In genomic region chr20:57596998-57597939, GRCh38 we compare ENCODE assay signal across 8 cellular contexts. TPM values are rescaled to one million over a fixed set of nuclear protein-coding genes. Genes with fewer than 3 reads are reported as not detected.
DNase-seq lines count a peak whose midpoint lies in the region; ATAC-seq and TF ChIP-seq lines count a peak whose summit lies in the region.

No MANE protein-coding gene starts in this region.

- H3K9me3 Mint-ChIP-seq in CD4-positive, alpha-beta memory T cell, result no peaks in the 10 kb centered on the region

- H3K9me2 ChIP-seq in GM23248 (ENCODE audit: insufficient read depth), result no peaks in the 10 kb centered on the region

- no peak overlapping the region for H3K27ac ChIP-seq in CD4-positive, alpha-beta memory T cell (ENCODE audit: low read depth, low read length)
- no peak overlapping the region for H3K27ac ChIP-seq in GM23248
- H3K27ac ChIP-seq in coronary artery, result no peak overlapping the region
- no peak overlapping the region for H3K27ac ChIP-seq in lower lobe of right lung

- no peaks in the 10 kb centered on the region for H3F3A ChIP-seq in GM23248 (ENCODE audit: insufficient read depth)

- H2AFZ ChIP-seq in GM23248, result no peak overlapping the region

- WGBS in GM23248 (ENCODE audit: low coverage in 1 of 2, low lambda C conversion rate in 2 of 2, missing lambda C conversion rate in 2 of 2), 2 experiments, result 22 to 24% methylated on average over 33 to 35 of the region's 39 CpGs

- H3K27me3 ChIP-seq in CD4-positive, alpha-beta memory T cell (ENCODE audit: insufficient read depth, low read length), result no peaks in the 10 kb centered on the region
- H3K27me3 ChIP-seq in GM23248 (replicated peaks; ENCODE audit: insufficient read depth), result no peaks in the 10 kb centered on the region
- H3K27me3 ChIP-seq in lower lobe of right lung (ENCODE audit: low read depth), result no peaks in the 10 kb centered on the region

- H3K4me1 ChIP-seq in CD4-positive, alpha-beta memory T cell (ENCODE audit: insufficient read depth, low read length), result peaks cover 3% of the 10 kb centered on the region
- H3K4me1 ChIP-seq in GM23248 (ENCODE audit: insufficient read depth) (no peaks in the 10 kb centered on the region), lower lobe of right lung (peaks cover 8% of the 10 kb centered on the region)

- peak overlapping the region in 1 of 7 donors; percentile 29 for H3K27ac Mint-ChIP-seq in CD4-positive, alpha-beta memory T cell

- H3K36me3 ChIP-seq in CD4-positive, alpha-beta memory T cell (ENCODE audit: insufficient read depth, low read length), result no peaks in the 10 kb centered on the region
- H3K36me3 ChIP-seq in GM23248 (ENCODE audit: low read depth) (no peaks in the 10 kb centered on the region), lower lobe of right lung (no peaks in the 10 kb centered on the region)

- H3K27me3 Mint-ChIP-seq in CD4-positive, alpha-beta memory T cell, result peaks cover 3 to 4% of the 10 kb centered on the region in 2 donors

- H3K79me2 ChIP-seq in GM23248 (ENCODE audit: insufficient read depth), result no peaks in the 10 kb centered on the region

- H3K9me3 ChIP-seq in CD4-positive, alpha-beta memory T cell (ENCODE audit: control insufficient read depth in 1 of 2, low read length in 2 of 2), result no peaks in the 10 kb centered on the region
- H3K9me3 ChIP-seq in GM23248 (ENCODE audit: low read depth), result no peaks in the 10 kb centered on the region
- no peaks in the 10 kb centered on the region for H3K9me3 ChIP-seq in lower lobe of right lung

- intact Hi-C loops in CD4-positive, alpha-beta memory T cell (cut with micrococcal nuclease), result loop anchor here (1.0 to 10.0 kb wide), 6 partner anchors 57 to 612 kb away; no protein-coding TSS in a partner anchor
- intact Hi-C loops in lower lobe of right lung (cut with DNase I), result no loop called here

- H3K36me3 Mint-ChIP-seq in CD4-positive, alpha-beta memory T cell, result no peaks in the 10 kb centered on the region

- peak overlapping the region in 2 of 8 donors; percentile 16 to 36 for H3K4me3 Mint-ChIP-seq in CD4-positive, alpha-beta memory T cell

- no peak overlapping the region for H3K4me3 ChIP-seq in CD4-positive, alpha-beta memory T cell (ENCODE audit: low read length in 2 of 2)
- H3K4me3 ChIP-seq in GM23248, result no peak overlapping the region
- peak overlapping the region; percentile 54 for H3K4me3 ChIP-seq in coronary artery
- H3K4me3 ChIP-seq in lower lobe of right lung, result peak overlapping the region; percentile 14

- TF ChIP-seq CTCF in coronary artery (IDR thresholded peaks at IDR 0.05) (peak; percentile 97), lower lobe of right lung (IDR thresholded peaks at IDR 0.05) (peak; percentile 98)

- DNase-seq in CD4-positive, alpha-beta memory T cell, result peak; percentile 61 to 75 (median 70)
- DNase-seq in GM23248 (peak; percentile 77), NCI-H2227 (lab: John Stamatoyannopoulos, UW; ENCODE audit: unreplicated experiment) (peak; percentile 70), coronary artery (ENCODE audit: low spot score) (no peak), lower lobe of right lung (peak; percentile 82)
- peak; percentile 72 for DNase-seq in activated CD4-positive, alpha-beta T cell treated with anti-CD3 and anti-CD28 coated beads, Interleukin-2, amount 50 U/mL, for 1 hour
- DNase-seq in stimulated activated CD8-positive, alpha-beta memory T cell treated with anti-CD3 and anti-CD28 coated beads, Interleukin-15, amount 100 ng/mL, for 24 hours (ENCODE audit: low read depth), result peak; percentile 68

- no peak overlapping the region for H3K4me2 ChIP-seq in GM23248 (ENCODE audit: unreplicated experiment)

- POLR2A ChIA-PET in CD4-positive, alpha-beta memory T cell (lab: Charles Lee; ENCODE audit: partially characterized antibody), result interaction anchor here (1.2 to 1.3 kb wide), 5 partner anchors 22 to 583 kb away, joined by 3 to 4 read pairs (median 3); no protein-coding TSS in a partner anchor

- peaks cover 0 to 8% (median 5%) of the 10 kb centered on the region in 4 donors for H3K4me1 Mint-ChIP-seq in CD4-positive, alpha-beta memory T cell

- in situ Hi-C loops in GM23248 (cut with MboI), result no loop called here

- CTCF ChIA-PET in CD4-positive, alpha-beta memory T cell (lab: Charles Lee; ENCODE audit: partially characterized antibody), result interaction anchor here (0.8 to 9.4 kb wide), 17 partner anchors 9 to 1047 kb away, joined by 3 to 111 read pairs (median 10); partner anchors contain the start of gene ZBP1

- no peak overlapping the region for H3K9ac ChIP-seq in GM23248

- no peaks in the 10 kb centered on the region for H4K20me1 ChIP-seq in GM23248 (ENCODE audit: insufficient read depth)

- ATAC-seq in lower lobe of right lung, result peak; percentile 85 to 87
- ATAC-seq in GM18520 (IDR thresholded peaks at IDR 0.05; ENCODE audit: unreplicated experiment), result no peak

RNA-seq across cellular contexts. Expression of gene ZBP1, which starts 23.0 kb away (rescaled TPM):
- 10 to 100 TPM; 21.7 to 25.2 TPM for total RNA-seq in CD4-positive, alpha-beta memory T cell
- 10 to 100 TPM; 11.7 to 18.0 TPM for polyA plus RNA-seq in CD4-positive, alpha-beta memory T cell
- not detected in 2 replicates for total RNA-seq in GM23248 (2014; rRNA removed; shearing (Covaris generic))
- polyA plus RNA-seq in GM23248 (2016; fragmentation: Nextera tagmentation; extraction: Ambion mirVana), result not detected in 2 replicates
- total RNA-seq in lower lobe of right lung, result 5.8 TPM

RNA-seq across cellular contexts. Expression of gene PCK1, which starts 36.4 kb away (rescaled TPM):
- total RNA-seq in CD4-positive, alpha-beta memory T cell, result not detected
- polyA plus RNA-seq in CD4-positive, alpha-beta memory T cell, result not detected
- total RNA-seq in GM23248 (2014; rRNA removed; shearing (Covaris generic)), result not detected in 2 replicates
- polyA plus RNA-seq in GM23248 (2016; fragmentation: Nextera tagmentation; extraction: Ambion mirVana), result not detected in 2 replicates
- total RNA-seq in lower lobe of right lung, result not detected

Comparison
In these comparisons a context has a peak if more than half of its experiments do, and no peak if none do; other contexts are left out.
1. H3K4me3 ChIP-seq: peak in coronary artery (single experiment) and lower lobe of right lung (single experiment); none in CD4-positive, alpha-beta memory T cell (0 of 2) and GM23248 (single experiment).